1 cellular context compared by ENCODE assay signal in the genomic region with DNA sequence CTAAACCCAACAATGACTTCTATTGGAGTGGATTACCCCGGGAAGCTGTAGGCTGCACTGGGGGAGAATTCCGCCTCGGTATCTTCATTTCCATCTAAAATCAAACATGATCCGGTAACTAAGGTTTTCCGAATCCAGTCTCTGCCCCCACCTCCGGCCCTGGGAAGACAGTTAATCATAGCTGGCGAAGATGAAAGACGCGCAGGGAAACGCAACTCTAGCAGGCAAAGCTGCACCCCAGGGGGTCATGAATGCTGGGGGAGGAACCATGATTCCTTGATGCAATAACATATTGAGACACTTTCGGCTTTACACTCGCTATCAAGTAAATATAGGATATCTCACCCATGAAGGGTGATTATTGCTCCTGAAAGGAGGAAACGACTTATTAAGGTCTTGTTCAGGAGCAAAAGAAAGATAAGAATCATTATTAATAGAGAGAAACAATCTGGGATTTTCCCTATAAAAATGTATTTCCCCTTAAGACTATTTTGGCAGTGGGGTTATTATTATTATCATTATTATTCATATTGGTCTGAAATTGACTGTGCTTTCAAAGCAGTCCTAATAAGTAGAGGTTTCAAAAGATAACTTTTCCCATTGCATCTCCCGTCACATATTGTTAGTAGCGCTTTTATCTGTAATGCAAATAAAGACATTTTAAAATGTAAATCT.
TF ChIP-seq lines count a peak whose summit lies in the region.

No MANE protein-coding gene starts in this region.

TF ChIP-seq in GM12878, 131 proteins besides CTCF, POLR2A, EP300 and RAD21 (continues in another document):
- TF ChIP-seq NFYA (IDR thresholded peaks at IDR 0.05; ENCODE audit: borderline replicate concordance, low read depth, low read length) (no peak), LARP7 (IDR thresholded peaks at IDR 0.05) (no peak), BACH1 (IDR thresholded peaks at IDR 0.05; ENCODE audit: borderline replicate concordance) (no peak), NBN (IDR thresholded peaks at IDR 0.05) (no peak), POLR2AphosphoS5 (IDR thresholded peaks at IDR 0.05; ENCODE audit: low read length) (no peak), CHD2 (IDR thresholded peaks at IDR 0.05; ENCODE audit: borderline replicate concordance, low read depth, low read length) (no peak), ZNF217 (IDR thresholded peaks at IDR 0.05) (no peak), CREM (IDR thresholded peaks at IDR 0.05; ENCODE audit: low read depth) (peak; percentile 42), SREBF1 (IDR thresholded peaks at IDR 0.05; ENCODE audit: low read length) (no peak), SIN3A (IDR thresholded peaks at IDR 0.05; ENCODE audit: low read depth, low read length) (no peak), GABPA (IDR thresholded peaks at IDR 0.05; ENCODE audit: low read depth) (peak; percentile 22; the same call in 1 of the 2 replicates), POLR2AphosphoS2 (IDR thresholded peaks at IDR 0.05; ENCODE audit: low read depth, low read length) (no peak), CEBPB (IDR thresholded peaks at IDR 0.05; ENCODE audit: borderline replicate concordance in 1 of 2, low read depth in 2 of 2, low read length in 2 of 2) (no peak), TARDBP (IDR thresholded peaks at IDR 0.05; ENCODE audit: borderline replicate concordance) (no peak), POU2F2 (IDR thresholded peaks at IDR 0.05; ENCODE audit: borderline replicate concordance, low read depth, low read length) (no peak), IKZF2 (IDR thresholded peaks at IDR 0.05) (peak; percentile 50 to 51; a peak in 3 of 4 replicates), CBX5 (IDR thresholded peaks at IDR 0.05; ENCODE audit: low read depth) (no peak), BHLHE40 (IDR thresholded peaks at IDR 0.05; ENCODE audit: borderline replicate concordance in 1 of 2, low read depth in 2 of 2, low read length in 1 of 2) (no peak), CBFB (IDR thresholded peaks at IDR 0.05; ENCODE audit: low read depth) (no peak), RELA (IDR thresholded peaks at IDR 0.05; ENCODE audit: borderline replicate concordance, partially characterized antibody) (no peak), STAT3 (IDR thresholded peaks at IDR 0.05; ENCODE audit: low read depth, low read length) (no peak), CREB1 (IDR thresholded peaks at IDR 0.05; ENCODE audit: low read depth) (no peak), CHD4 (IDR thresholded peaks at IDR 0.05) (no peak), TCF7 (IDR thresholded peaks at IDR 0.05; ENCODE audit: borderline replicate concordance) (peak; percentile 55; the same call in 1 of the 2 replicates), MEF2A (IDR thresholded peaks at IDR 0.05; ENCODE audit: insufficient read depth, low read depth, low read length) (peak; percentile 89), KLF5 (IDR thresholded peaks at IDR 0.05; ENCODE audit: partially characterized antibody) (no peak), IKZF1 (conservative IDR thresholded peaks at IDR 0.05) (peak; percentile 54), MYB (IDR thresholded peaks at IDR 0.05; ENCODE audit: borderline replicate concordance, low read depth, low read length) (no peak), FOXM1 (IDR thresholded peaks at IDR 0.05; ENCODE audit: low read depth, low read length) (peak; percentile 84; the same call in 1 of the 2 replicates), ZNF207 (IDR thresholded peaks at IDR 0.05; ENCODE audit: borderline replicate concordance) (no peak), TCF12 (IDR thresholded peaks at IDR 0.05; ENCODE audit: low read depth, low read length) (no peak), HDGF (IDR thresholded peaks at IDR 0.05) (no peak), SUPT20H (IDR thresholded peaks at IDR 0.05; ENCODE audit: borderline replicate concordance, control insufficient read depth, low read depth, low read length) (no peak), IRF4 (IDR thresholded peaks at IDR 0.05; ENCODE audit: low read depth, low read length) (no peak)
- TF ChIP-seq, protein P1, sequence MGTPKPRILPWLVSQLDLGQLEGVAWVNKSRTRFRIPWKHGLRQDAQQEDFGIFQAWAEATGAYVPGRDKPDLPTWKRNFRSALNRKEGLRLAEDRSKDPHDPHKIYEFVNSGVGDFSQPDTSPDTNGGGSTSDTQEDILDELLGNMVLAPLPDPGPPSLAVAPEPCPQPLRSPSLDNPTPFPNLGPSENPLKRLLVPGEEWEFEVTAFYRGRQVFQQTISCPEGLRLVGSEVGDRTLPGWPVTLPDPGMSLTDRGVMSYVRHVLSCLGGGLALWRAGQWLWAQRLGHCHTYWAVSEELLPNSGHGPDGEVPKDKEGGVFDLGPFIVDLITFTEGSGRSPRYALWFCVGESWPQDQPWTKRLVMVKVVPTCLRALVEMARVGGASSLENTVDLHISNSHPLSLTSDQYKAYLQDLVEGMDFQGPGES (IDR thresholded peaks at IDR 0.05) = no peak
- TF ChIP-seq, protein P2, sequence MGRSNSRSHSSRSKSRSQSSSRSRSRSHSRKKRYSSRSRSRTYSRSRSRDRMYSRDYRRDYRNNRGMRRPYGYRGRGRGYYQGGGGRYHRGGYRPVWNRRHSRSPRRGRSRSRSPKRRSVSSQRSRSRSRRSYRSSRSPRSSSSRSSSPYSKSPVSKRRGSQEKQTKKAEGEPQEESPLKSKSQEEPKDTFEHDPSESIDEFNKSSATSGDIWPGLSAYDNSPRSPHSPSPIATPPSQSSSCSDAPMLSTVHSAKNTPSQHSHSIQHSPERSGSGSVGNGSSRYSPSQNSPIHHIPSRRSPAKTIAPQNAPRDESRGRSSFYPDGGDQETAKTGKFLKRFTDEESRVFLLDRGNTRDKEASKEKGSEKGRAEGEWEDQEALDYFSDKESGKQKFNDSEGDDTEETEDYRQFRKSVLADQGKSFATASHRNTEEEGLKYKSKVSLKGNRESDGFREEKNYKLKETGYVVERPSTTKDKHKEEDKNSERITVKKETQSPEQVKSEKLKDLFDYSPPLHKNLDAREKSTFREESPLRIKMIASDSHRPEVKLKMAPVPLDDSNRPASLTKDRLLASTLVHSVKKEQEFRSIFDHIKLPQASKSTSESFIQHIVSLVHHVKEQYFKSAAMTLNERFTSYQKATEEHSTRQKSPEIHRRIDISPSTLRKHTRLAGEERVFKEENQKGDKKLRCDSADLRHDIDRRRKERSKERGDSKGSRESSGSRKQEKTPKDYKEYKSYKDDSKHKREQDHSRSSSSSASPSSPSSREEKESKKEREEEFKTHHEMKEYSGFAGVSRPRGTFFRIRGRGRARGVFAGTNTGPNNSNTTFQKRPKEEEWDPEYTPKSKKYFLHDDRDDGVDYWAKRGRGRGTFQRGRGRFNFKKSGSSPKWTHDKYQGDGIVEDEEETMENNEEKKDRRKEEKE (IDR thresholded peaks at IDR 0.05) = no peak
- TF ChIP-seq, protein P3, sequence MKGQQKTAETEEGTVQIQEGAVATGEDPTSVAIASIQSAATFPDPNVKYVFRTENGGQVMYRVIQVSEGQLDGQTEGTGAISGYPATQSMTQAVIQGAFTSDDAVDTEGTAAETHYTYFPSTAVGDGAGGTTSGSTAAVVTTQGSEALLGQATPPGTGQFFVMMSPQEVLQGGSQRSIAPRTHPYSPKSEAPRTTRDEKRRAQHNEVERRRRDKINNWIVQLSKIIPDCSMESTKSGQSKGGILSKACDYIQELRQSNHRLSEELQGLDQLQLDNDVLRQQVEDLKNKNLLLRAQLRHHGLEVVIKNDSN (IDR thresholded peaks at IDR 0.05; ENCODE audit: borderline replicate concordance, extremely low read length, insufficient read depth, low read depth, low read length) = no peak
- TF ChIP-seq, protein P4, sequence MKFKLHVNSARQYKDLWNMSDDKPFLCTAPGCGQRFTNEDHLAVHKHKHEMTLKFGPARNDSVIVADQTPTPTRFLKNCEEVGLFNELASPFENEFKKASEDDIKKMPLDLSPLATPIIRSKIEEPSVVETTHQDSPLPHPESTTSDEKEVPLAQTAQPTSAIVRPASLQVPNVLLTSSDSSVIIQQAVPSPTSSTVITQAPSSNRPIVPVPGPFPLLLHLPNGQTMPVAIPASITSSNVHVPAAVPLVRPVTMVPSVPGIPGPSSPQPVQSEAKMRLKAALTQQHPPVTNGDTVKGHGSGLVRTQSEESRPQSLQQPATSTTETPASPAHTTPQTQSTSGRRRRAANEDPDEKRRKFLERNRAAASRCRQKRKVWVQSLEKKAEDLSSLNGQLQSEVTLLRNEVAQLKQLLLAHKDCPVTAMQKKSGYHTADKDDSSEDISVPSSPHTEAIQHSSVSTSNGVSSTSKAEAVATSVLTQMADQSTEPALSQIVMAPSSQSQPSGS (IDR thresholded peaks at IDR 0.05; ENCODE audit: low read length) = no peak
- TF ChIP-seq, protein P5, sequence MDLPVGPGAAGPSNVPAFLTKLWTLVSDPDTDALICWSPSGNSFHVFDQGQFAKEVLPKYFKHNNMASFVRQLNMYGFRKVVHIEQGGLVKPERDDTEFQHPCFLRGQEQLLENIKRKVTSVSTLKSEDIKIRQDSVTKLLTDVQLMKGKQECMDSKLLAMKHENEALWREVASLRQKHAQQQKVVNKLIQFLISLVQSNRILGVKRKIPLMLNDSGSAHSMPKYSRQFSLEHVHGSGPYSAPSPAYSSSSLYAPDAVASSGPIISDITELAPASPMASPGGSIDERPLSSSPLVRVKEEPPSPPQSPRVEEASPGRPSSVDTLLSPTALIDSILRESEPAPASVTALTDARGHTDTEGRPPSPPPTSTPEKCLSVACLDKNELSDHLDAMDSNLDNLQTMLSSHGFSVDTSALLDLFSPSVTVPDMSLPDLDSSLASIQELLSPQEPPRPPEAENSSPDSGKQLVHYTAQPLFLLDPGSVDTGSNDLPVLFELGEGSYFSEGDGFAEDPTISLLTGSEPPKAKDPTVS (IDR thresholded peaks at IDR 0.05; ENCODE audit: low read depth, low read length) = no peak
- TF ChIP-seq, protein P6, sequence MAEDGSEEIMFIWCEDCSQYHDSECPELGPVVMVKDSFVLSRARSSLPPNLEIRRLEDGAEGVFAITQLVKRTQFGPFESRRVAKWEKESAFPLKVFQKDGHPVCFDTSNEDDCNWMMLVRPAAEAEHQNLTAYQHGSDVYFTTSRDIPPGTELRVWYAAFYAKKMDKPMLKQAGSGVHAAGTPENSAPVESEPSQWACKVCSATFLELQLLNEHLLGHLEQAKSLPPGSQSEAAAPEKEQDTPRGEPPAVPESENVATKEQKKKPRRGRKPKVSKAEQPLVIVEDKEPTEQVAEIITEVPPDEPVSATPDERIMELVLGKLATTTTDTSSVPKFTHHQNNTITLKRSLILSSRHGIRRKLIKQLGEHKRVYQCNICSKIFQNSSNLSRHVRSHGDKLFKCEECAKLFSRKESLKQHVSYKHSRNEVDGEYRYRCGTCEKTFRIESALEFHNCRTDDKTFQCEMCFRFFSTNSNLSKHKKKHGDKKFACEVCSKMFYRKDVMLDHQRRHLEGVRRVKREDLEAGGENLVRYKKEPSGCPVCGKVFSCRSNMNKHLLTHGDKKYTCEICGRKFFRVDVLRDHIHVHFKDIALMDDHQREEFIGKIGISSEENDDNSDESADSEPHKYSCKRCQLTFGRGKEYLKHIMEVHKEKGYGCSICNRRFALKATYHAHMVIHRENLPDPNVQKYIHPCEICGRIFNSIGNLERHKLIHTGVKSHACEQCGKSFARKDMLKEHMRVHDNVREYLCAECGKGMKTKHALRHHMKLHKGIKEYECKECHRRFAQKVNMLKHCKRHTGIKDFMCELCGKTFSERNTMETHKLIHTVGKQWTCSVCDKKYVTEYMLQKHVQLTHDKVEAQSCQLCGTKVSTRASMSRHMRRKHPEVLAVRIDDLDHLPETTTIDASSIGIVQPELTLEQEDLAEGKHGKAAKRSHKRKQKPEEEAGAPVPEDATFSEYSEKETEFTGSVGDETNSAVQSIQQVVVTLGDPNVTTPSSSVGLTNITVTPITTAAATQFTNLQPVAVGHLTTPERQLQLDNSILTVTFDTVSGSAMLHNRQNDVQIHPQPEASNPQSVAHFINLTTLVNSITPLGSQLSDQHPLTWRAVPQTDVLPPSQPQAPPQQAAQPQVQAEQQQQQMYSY (CRISPR knock-in tag; IDR thresholded peaks at IDR 0.05) = no peak
- TF ChIP-seq, protein P7, sequence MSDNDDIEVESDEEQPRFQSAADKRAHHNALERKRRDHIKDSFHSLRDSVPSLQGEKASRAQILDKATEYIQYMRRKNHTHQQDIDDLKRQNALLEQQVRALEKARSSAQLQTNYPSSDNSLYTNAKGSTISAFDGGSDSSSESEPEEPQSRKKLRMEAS (IDR thresholded peaks at IDR 0.05; ENCODE audit: low read depth, low read length) = no peak
- TF ChIP-seq, protein P8, sequence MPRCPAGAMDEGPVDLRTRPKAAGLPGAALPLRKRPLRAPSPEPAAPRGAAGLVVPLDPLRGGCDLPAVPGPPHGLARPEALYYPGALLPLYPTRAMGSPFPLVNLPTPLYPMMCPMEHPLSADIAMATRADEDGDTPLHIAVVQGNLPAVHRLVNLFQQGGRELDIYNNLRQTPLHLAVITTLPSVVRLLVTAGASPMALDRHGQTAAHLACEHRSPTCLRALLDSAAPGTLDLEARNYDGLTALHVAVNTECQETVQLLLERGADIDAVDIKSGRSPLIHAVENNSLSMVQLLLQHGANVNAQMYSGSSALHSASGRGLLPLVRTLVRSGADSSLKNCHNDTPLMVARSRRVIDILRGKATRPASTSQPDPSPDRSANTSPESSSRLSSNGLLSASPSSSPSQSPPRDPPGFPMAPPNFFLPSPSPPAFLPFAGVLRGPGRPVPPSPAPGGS (IDR thresholded peaks at IDR 0.05; ENCODE audit: borderline replicate concordance, insufficient read depth, low read depth, low read length, poor library complexity, severe bottlenecking) = peak; percentile 72
- TF ChIP-seq, protein P9, sequence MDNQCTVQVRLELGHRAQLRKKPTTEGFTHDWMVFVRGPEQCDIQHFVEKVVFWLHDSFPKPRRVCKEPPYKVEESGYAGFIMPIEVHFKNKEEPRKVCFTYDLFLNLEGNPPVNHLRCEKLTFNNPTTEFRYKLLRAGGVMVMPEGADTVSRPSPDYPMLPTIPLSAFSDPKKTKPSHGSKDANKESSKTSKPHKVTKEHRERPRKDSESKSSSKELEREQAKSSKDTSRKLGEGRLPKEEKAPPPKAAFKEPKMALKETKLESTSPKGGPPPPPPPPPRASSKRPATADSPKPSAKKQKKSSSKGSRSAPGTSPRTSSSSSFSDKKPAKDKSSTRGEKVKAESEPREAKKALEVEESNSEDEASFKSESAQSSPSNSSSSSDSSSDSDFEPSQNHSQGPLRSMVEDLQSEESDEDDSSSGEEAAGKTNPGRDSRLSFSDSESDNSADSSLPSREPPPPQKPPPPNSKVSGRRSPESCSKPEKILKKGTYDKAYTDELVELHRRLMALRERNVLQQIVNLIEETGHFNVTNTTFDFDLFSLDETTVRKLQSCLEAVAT (IDR thresholded peaks at IDR 0.05) = no peak
- TF ChIP-seq, protein P10, sequence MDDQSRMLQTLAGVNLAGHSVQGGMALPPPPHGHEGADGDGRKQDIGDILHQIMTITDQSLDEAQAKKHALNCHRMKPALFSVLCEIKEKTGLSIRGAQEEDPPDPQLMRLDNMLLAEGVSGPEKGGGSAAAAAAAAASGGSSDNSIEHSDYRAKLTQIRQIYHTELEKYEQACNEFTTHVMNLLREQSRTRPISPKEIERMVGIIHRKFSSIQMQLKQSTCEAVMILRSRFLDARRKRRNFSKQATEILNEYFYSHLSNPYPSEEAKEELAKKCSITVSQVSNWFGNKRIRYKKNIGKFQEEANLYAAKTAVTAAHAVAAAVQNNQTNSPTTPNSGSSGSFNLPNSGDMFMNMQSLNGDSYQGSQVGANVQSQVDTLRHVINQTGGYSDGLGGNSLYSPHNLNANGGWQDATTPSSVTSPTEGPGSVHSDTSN (IDR thresholded peaks at IDR 0.05; ENCODE audit: insufficient replicate concordance, low read depth, low read length) = no peak
- TF ChIP-seq, protein P11, sequence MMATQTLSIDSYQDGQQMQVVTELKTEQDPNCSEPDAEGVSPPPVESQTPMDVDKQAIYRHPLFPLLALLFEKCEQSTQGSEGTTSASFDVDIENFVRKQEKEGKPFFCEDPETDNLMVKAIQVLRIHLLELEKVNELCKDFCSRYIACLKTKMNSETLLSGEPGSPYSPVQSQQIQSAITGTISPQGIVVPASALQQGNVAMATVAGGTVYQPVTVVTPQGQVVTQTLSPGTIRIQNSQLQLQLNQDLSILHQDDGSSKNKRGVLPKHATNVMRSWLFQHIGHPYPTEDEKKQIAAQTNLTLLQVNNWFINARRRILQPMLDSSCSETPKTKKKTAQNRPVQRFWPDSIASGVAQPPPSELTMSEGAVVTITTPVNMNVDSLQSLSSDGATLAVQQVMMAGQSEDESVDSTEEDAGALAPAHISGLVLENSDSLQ (IDR thresholded peaks at IDR 0.05) = no peak
